12 cellular contexts compared by ENCODE assay signal in the genomic region with DNA sequence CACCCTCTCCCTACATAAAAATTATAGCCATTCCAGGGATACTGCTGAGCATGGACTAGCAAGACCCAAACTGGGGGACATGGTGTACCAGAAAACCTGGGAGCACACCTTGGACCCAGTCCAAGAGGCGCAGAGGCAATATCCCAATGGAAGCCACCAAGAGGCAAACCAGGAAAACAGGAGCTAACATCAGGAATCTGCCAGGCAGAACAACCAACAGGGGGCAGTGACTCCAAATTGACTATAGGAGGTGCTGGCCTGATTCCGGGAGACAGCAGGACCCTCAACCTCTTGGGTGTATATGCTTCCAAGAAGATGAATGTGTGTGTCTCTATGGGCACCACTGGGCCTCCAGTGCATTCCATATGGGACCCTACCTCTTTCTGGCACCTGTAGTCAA.
DNase-seq lines count a peak whose midpoint lies in the region; ATAC-seq and TF ChIP-seq lines count a peak whose summit lies in the region.
"Had no signal": no experiment of that assay in that cellular context is flagged by ENCODE, and none has a peak within 500 bp of the region (broad histone marks: within the 10 kb centered on the region; RNA-seq: fewer than 3 reads in every experiment).

No MANE protein-coding gene starts in this region.

- POLR2A ChIA-PET in PC-3 (lab: Charles Lee; ENCODE audit: unreplicated experiment): no interaction called here

- H3K4me2 ChIP-seq in PC-3 (ENCODE audit: low read length): peak overlapping the region; percentile 15
- no peak overlapping the region for H3K4me2 ChIP-seq in skeletal muscle satellite cell (ENCODE audit: low read length)

- H3F3A ChIP-seq in PC-3 (ENCODE audit: low read length, unreplicated experiment): no peaks in the 10 kb centered on the region

- BruUV-seq in PC-3 (replicated peaks; lab: Mats Ljungman, UMichigan): no TSS peak

- no peak overlapping the region for H2AFZ ChIP-seq in PC-3 (ENCODE audit: low read length)

- no peaks in the 10 kb centered on the region for H4K20me1 ChIP-seq in PC-3 (ENCODE audit: low read length)

- intact Hi-C loops in PC-3 (cut with micrococcal nuclease) (loop anchor here (10.0 kb wide), 1 partner anchor 115 kb away; no protein-coding TSS in a partner anchor), left lung (cut with DNase I) (no loop called here)

- H3K4me1 ChIP-seq in PC-3 (ENCODE audit: insufficient read depth, low read length): peaks cover 10% of the 10 kb centered on the region
- peaks cover 22% of the 10 kb centered on the region for H3K4me1 ChIP-seq in skeletal muscle satellite cell (ENCODE audit: control insufficient read depth, insufficient read depth, low read length)
- H3K4me1 ChIP-seq in left lung: no peaks in the 10 kb centered on the region
- H3K4me1 ChIP-seq: stomach had no signal

- no peaks in the 10 kb centered on the region for H3K36me3 ChIP-seq in PC-3 (ENCODE audit: low read depth, low read length)
- H3K36me3 ChIP-seq in skeletal muscle satellite cell (ENCODE audit: insufficient read depth, low read length): no peaks in the 10 kb centered on the region
- no peaks in the 10 kb centered on the region for H3K36me3 ChIP-seq in left lung
- H3K36me3 ChIP-seq: neutrophil, stomach had no signal

- H3K9me2 ChIP-seq in PC-3 (replicated peaks; ENCODE audit: low read length): no peaks in the 10 kb centered on the region

- H3K27me3 ChIP-seq in PC-3 (ENCODE audit: low read length) (no peaks in the 10 kb centered on the region), skeletal muscle satellite cell (ENCODE audit: control insufficient read depth, insufficient read depth, low read length) (no peaks in the 10 kb centered on the region), left lung (no peaks in the 10 kb centered on the region)
- H3K27me3 ChIP-seq: neutrophil, stomach had no signal

- ATAC-seq in PC-3: no peak
- ATAC-seq in left lung: no peak

- no peaks in the 10 kb centered on the region for H3K79me2 ChIP-seq in PC-3 (ENCODE audit: low read length)

- H3K9ac ChIP-seq in PC-3 (ENCODE audit: low read length): no peak overlapping the region
- no peak overlapping the region for H3K9ac ChIP-seq in skeletal muscle satellite cell (ENCODE audit: low read depth, low read length)

- no peak overlapping the region for H3K27ac ChIP-seq in PC-3 (ENCODE audit: low read length)
- peak overlapping the region; percentile 42 for H3K27ac ChIP-seq in epithelial cell of prostate
- H3K27ac ChIP-seq in left lung: no peak overlapping the region
- H3K27ac ChIP-seq: neutrophil, stomach had no signal

- H3K9me3 ChIP-seq in PC-3 (ENCODE audit: low read length): no peaks in the 10 kb centered on the region
- H3K9me3 ChIP-seq in skeletal muscle satellite cell (replicated peaks; ENCODE audit: low read length): no peaks in the 10 kb centered on the region
- peaks cover 0 to 3% of the 10 kb centered on the region in 2 donors for H3K9me3 ChIP-seq in left lung
- H3K9me3 ChIP-seq: neutrophil had no signal

- CTCF ChIA-PET in PC-3 (lab: Charles Lee): no interaction called here

- TF ChIP-seq CTCF in PC-3 (conservative IDR thresholded peaks at IDR 0.05; ENCODE audit: low read depth, low read length) (peak; percentile 45), left lung (IDR thresholded peaks at IDR 0.05) (no peak)

- DNase-seq in NCI-H748 (lab: John Stamatoyannopoulos, UW; ENCODE audit: unreplicated experiment) (peak; percentile 48), NCI-H748 treated with DMSO at 0.1 percent for 48 hours (lab: John Stamatoyannopoulos, UW) (no peak), PC-3 (no peak), epithelial cell of prostate (ENCODE audit: low read depth, low spot score) (no peak), left lung (no peak), cerebellar nuclear complex (lab: John Stamatoyannopoulos, UW) (no peak)
- DNase-seq in stimulated activated CD4-positive, alpha-beta T cell treated with anti-CD3 and anti-CD28 coated beads, Interleukin-4, amount 100 ng/mL, for 24 hours: no peak
- DNase-seq: activated naive CD4-positive, alpha-beta T cell treated with anti-CD3 and anti-CD28 coated beads, Interleukin-2, amount 50 U/mL, for 16 hours; stomach had no signal

- H3K4me3 ChIP-seq in PC-3 (ENCODE audit: low read length): no peak overlapping the region
- peak overlapping the region; percentile 15 for H3K4me3 ChIP-seq in skeletal muscle satellite cell (ENCODE audit: low read length)
- H3K4me3 ChIP-seq in left lung: no peak overlapping the region
- H3K4me3 ChIP-seq: skin epidermis, stomach had no signal
